Comparison of ENCODE assay signal across 1 cellular context in the genomic region with DNA sequence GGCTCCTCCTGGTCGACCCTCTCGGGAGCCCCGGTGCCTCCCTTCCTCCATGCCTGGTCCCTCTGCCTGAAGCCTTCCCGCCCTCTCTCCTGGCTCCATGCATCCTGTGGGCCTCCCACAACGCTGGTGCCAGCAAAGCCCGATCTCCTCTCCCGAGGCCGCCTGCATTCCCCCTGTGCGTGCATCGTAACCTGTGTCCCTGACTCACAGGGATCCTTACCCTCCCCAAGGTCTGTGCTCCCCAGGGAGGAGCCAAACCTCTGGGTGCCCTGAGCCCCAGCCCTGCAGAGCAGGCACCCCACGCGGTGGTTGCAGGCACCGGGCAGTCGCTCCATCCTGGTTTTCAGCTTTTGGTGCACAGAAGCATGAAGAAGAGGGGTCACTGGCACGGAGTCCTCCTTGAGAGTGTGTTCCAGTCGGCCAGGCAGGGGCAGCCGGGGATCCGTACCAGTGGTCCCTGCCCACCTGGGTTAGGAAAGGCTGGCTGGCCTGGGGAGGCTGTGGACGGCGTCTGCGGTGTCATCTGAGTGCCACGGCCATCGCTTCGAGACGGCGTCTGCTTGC.
TF ChIP-seq lines count a peak whose summit lies in the region.

No MANE protein-coding gene starts in this region.

TF ChIP-seq in HepG2, 621 proteins besides CTCF, POLR2A, EP300 and RAD21 (continues in another document):
- TF ChIP-seq SMAD1 (CRISPR knock-in tag; IDR thresholded peaks at IDR 0.05; ENCODE audit: borderline replicate concordance, low read depth): 0 out of 2 replicates have a peak, but pooled peaks have one; percentile 44
- TF ChIP-seq, protein P1, sequence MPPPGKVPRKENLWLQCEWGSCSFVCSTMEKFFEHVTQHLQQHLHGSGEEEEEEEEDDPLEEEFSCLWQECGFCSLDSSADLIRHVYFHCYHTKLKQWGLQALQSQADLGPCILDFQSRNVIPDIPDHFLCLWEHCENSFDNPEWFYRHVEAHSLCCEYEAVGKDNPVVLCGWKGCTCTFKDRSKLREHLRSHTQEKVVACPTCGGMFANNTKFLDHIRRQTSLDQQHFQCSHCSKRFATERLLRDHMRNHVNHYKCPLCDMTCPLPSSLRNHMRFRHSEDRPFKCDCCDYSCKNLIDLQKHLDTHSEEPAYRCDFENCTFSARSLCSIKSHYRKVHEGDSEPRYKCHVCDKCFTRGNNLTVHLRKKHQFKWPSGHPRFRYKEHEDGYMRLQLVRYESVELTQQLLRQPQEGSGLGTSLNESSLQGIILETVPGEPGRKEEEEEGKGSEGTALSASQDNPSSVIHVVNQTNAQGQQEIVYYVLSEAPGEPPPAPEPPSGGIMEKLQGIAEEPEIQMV (CRISPR knock-in tag; IDR thresholded peaks at IDR 0.05; ENCODE audit: low read depth): 0 out of 2 replicates have a peak, but pooled peaks have one; percentile 34
- no peak for TF ChIP-seq HOXA9 (CRISPR knock-in tag; IDR thresholded peaks at IDR 0.05; ENCODE audit: borderline replicate concordance)
- peak; percentile 56; the same call in 1 of the 2 replicates for TF ChIP-seq KAT7 (CRISPR knock-in tag; IDR thresholded peaks at IDR 0.05; ENCODE audit: borderline replicate concordance)
- TF ChIP-seq, protein P2, sequence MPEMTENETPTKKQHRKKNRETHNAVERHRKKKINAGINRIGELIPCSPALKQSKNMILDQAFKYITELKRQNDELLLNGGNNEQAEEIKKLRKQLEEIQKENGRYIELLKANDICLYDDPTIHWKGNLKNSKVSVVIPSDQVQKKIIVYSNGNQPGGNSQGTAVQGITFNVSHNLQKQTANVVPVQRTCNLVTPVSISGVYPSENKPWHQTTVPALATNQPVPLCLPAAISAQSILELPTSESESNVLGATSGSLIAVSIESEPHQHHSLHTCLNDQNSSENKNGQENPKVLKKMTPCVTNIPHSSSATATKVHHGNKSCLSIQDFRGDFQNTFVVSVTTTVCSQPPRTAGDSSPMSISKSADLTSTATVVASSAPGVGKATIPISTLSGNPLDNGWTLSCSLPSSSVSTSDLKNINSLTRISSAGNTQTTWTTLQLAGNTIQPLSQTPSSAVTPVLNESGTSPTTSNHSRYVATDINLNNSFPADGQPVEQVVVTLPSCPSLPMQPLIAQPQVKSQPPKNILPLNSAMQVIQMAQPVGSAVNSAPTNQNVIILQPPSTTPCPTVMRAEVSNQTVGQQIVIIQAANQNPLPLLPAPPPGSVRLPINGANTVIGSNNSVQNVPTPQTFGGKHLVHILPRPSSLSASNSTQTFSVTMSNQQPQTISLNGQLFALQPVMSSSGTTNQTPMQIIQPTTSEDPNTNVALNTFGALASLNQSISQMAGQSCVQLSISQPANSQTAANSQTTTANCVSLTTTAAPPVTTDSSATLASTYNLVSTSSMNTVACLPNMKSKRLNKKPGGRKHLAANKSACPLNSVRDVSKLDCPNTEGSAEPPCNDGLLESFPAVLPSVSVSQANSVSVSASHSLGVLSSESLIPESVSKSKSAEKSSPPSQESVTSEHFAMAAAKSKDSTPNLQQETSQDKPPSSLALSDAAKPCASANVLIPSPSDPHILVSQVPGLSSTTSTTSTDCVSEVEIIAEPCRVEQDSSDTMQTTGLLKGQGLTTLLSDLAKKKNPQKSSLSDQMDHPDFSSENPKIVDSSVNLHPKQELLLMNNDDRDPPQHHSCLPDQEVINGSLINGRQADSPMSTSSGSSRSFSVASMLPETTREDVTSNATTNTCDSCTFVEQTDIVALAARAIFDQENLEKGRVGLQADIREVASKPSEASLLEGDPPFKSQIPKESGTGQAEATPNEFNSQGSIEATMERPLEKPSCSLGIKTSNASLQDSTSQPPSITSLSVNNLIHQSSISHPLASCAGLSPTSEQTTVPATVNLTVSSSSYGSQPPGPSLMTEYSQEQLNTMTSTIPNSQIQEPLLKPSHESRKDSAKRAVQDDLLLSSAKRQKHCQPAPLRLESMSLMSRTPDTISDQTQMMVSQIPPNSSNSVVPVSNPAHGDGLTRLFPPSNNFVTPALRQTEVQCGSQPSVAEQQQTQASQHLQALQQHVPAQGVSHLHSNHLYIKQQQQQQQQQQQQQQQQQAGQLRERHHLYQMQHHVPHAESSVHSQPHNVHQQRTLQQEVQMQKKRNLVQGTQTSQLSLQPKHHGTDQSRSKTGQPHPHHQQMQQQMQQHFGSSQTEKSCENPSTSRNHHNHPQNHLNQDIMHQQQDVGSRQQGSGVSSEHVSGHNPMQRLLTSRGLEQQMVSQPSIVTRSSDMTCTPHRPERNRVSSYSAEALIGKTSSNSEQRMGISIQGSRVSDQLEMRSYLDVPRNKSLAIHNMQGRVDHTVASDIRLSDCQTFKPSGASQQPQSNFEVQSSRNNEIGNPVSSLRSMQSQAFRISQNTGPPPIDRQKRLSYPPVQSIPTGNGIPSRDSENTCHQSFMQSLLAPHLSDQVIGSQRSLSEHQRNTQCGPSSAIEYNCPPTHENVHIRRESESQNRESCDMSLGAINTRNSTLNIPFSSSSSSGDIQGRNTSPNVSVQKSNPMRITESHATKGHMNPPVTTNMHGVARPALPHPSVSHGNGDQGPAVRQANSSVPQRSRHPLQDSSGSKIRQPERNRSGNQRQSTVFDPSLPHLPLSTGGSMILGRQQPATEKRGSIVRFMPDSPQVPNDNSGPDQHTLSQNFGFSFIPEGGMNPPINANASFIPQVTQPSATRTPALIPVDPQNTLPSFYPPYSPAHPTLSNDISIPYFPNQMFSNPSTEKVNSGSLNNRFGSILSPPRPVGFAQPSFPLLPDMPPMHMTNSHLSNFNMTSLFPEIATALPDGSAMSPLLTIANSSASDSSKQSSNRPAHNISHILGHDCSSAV (CRISPR knock-in tag; IDR thresholded peaks at IDR 0.05; ENCODE audit: borderline replicate concordance): no peak
- 0 out of 2 replicates have a peak, but pooled peaks have one; percentile 56 for TF ChIP-seq ZNF839 (CRISPR knock-in tag; IDR thresholded peaks at IDR 0.05; ENCODE audit: borderline replicate concordance)
- no peak for TF ChIP-seq CBX1 (IDR thresholded peaks at IDR 0.05; ENCODE audit: low read depth)
- TF ChIP-seq GLI4 (CRISPR knock-in tag; IDR thresholded peaks at IDR 0.05; ENCODE audit: borderline replicate concordance): no peak
- TF ChIP-seq HOXA5 (CRISPR knock-in tag; IDR thresholded peaks at IDR 0.05): no peak
- TF ChIP-seq, protein P3, sequence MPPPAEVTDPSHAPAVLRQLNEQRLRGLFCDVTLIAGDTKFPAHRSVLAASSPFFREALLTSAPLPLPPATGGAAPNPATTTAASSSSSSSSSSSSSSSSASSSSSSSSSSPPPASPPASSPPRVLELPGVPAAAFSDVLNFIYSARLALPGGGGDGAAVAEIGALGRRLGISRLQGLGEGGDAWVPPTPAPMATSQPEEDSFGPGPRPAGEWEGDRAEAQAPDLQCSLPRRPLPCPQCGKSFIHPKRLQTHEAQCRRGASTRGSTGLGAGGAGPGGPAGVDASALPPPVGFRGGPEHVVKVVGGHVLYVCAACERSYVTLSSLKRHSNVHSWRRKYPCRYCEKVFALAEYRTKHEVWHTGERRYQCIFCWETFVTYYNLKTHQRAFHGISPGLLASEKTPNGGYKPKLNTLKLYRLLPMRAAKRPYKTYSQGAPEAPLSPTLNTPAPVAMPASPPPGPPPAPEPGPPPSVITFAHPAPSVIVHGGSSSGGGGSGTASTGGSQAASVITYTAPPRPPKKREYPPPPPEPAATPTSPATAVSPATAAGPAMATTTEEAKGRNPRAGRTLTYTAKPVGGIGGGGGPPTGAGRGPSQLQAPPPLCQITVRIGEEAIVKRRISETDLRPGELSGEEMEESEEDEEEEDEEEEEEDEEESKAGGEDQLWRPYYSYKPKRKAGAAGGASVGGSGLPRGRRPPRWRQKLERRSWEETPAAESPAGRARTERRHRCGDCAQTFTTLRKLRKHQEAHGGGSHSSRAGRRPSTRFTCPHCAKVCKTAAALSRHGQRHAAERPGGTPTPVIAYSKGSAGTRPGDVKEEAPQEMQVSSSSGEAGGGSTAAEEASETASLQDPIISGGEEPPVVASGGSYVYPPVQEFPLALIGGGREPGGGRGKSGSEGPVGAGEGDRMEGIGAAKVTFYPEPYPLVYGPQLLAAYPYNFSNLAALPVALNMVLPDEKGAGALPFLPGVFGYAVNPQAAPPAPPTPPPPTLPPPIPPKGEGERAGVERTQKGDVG (CRISPR knock-in tag; IDR thresholded peaks at IDR 0.05; ENCODE audit: borderline replicate concordance): peak; percentile 75; the same call in 1 of the 2 replicates
- TF ChIP-seq KAT8 (CRISPR knock-in tag; IDR thresholded peaks at IDR 0.05): peak; percentile 6; the same call in 1 of the 2 replicates
- TF ChIP-seq RARG (CRISPR knock-in tag; IDR thresholded peaks at IDR 0.05; ENCODE audit: low read depth): no peak
- TF ChIP-seq, protein P4, sequence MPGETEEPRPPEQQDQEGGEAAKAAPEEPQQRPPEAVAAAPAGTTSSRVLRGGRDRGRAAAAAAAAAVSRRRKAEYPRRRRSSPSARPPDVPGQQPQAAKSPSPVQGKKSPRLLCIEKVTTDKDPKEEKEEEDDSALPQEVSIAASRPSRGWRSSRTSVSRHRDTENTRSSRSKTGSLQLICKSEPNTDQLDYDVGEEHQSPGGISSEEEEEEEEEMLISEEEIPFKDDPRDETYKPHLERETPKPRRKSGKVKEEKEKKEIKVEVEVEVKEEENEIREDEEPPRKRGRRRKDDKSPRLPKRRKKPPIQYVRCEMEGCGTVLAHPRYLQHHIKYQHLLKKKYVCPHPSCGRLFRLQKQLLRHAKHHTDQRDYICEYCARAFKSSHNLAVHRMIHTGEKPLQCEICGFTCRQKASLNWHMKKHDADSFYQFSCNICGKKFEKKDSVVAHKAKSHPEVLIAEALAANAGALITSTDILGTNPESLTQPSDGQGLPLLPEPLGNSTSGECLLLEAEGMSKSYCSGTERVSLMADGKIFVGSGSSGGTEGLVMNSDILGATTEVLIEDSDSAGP (CRISPR knock-in tag; IDR thresholded peaks at IDR 0.05; ENCODE audit: borderline replicate concordance): peak; percentile 44; the same call in 1 of the 2 replicates
- TF ChIP-seq ZNF883 (CRISPR knock-in tag; IDR thresholded peaks at IDR 0.05; ENCODE audit: not compliant biosample characterization): peak; percentile 64
- no peak for TF ChIP-seq FIP1L1 (IDR thresholded peaks at IDR 0.05; ENCODE audit: borderline replicate concordance, insufficient read depth, low read depth, low read length)
- TF ChIP-seq ZSCAN12 (CRISPR knock-in tag; IDR thresholded peaks at IDR 0.05): no peak
- TF ChIP-seq THAP11 (CRISPR knock-in tag; IDR thresholded peaks at IDR 0.05): peak; percentile 31
- TF ChIP-seq, protein P5, sequence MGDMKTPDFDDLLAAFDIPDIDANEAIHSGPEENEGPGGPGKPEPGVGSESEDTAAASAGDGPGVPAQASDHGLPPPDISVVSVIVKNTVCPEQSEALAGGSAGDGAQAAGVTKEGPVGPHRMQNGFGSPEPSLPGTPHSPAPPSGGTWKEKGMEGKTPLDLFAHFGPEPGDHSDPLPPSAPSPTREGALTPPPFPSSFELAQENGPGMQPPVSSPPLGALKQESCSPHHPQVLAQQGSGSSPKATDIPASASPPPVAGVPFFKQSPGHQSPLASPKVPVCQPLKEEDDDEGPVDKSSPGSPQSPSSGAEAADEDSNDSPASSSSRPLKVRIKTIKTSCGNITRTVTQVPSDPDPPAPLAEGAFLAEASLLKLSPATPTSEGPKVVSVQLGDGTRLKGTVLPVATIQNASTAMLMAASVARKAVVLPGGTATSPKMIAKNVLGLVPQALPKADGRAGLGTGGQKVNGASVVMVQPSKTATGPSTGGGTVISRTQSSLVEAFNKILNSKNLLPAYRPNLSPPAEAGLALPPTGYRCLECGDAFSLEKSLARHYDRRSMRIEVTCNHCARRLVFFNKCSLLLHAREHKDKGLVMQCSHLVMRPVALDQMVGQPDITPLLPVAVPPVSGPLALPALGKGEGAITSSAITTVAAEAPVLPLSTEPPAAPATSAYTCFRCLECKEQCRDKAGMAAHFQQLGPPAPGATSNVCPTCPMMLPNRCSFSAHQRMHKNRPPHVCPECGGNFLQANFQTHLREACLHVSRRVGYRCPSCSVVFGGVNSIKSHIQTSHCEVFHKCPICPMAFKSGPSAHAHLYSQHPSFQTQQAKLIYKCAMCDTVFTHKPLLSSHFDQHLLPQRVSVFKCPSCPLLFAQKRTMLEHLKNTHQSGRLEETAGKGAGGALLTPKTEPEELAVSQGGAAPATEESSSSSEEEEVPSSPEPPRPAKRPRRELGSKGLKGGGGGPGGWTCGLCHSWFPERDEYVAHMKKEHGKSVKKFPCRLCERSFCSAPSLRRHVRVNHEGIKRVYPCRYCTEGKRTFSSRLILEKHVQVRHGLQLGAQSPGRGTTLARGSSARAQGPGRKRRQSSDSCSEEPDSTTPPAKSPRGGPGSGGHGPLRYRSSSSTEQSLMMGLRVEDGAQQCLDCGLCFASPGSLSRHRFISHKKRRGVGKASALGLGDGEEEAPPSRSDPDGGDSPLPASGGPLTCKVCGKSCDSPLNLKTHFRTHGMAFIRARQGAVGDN (CRISPR knock-in tag; IDR thresholded peaks at IDR 0.05): peak; percentile 44; the same call in 1 of the 2 replicates
- peak; percentile 45; the same call in 1 of the 2 replicates for TF ChIP-seq TBX2 (CRISPR knock-in tag; IDR thresholded peaks at IDR 0.05; ENCODE audit: borderline replicate concordance)
- TF ChIP-seq, protein P6, sequence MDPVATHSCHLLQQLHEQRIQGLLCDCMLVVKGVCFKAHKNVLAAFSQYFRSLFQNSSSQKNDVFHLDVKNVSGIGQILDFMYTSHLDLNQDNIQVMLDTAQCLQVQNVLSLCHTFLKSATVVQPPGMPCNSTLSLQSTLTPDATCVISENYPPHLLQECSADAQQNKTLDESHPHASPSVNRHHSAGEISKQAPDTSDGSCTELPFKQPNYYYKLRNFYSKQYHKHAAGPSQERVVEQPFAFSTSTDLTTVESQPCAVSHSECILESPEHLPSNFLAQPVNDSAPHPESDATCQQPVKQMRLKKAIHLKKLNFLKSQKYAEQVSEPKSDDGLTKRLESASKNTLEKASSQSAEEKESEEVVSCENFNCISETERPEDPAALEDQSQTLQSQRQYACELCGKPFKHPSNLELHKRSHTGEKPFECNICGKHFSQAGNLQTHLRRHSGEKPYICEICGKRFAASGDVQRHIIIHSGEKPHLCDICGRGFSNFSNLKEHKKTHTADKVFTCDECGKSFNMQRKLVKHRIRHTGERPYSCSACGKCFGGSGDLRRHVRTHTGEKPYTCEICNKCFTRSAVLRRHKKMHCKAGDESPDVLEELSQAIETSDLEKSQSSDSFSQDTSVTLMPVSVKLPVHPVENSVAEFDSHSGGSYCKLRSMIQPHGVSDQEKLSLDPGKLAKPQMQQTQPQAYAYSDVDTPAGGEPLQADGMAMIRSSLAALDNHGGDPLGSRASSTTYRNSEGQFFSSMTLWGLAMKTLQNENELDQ (CRISPR knock-in tag; IDR thresholded peaks at IDR 0.05; ENCODE audit: borderline replicate concordance): no peak
- 0 out of 2 replicates have a peak, but pooled peaks have one; percentile 41 for TF ChIP-seq ETV6 (CRISPR knock-in tag; conservative IDR thresholded peaks at IDR 0.05)
- TF ChIP-seq, protein P7, sequence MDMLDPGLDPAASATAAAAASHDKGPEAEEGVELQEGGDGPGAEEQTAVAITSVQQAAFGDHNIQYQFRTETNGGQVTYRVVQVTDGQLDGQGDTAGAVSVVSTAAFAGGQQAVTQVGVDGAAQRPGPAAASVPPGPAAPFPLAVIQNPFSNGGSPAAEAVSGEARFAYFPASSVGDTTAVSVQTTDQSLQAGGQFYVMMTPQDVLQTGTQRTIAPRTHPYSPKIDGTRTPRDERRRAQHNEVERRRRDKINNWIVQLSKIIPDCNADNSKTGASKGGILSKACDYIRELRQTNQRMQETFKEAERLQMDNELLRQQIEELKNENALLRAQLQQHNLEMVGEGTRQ (IDR thresholded peaks at IDR 0.05; ENCODE audit: low read depth, low read length): no peak
- TF ChIP-seq, protein P7 (CRISPR knock-in tag; IDR thresholded peaks at IDR 0.05; ENCODE audit: borderline replicate concordance): peak; percentile 86; the same call in 1 of the 2 replicates
- peak; percentile 72 for TF ChIP-seq ZNF274 (CRISPR knock-in tag; IDR thresholded peaks at IDR 0.05)
- TF ChIP-seq ZNF335 (CRISPR knock-in tag; IDR thresholded peaks at IDR 0.05): 0 out of 2 replicates have a peak, but pooled peaks have one; percentile 3
